In the genomic region with DNA sequence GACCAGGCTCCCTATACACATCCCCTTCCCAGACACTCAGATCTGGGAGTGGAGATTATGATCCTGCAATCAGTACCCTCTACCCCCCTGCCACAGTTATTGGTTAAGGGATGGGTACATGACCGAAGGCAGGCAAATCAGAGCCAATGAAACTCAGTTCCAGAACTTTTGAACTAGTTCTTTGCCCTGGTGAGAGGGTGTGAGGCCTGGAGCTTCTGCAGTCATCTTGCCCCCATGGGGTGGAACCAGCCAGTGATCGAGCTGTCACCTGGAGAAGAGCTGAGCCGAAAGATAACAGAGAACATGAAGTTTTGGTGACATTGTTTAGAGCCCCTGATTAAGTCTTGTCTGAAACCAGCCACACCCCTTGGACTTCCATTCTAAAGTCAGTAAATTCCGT, we compare ENCODE assay signal across 26 cellular contexts.
DNase-seq lines count a peak whose midpoint lies in the region; ATAC-seq and TF ChIP-seq lines count a peak whose summit lies in the region.
"Had no signal": no experiment of that assay in that cellular context is flagged by ENCODE, and none has a peak within 500 bp of the region (broad histone marks: within the 10 kb centered on the region; RNA-seq: fewer than 3 reads in every experiment).

No MANE protein-coding gene starts in this region.

- H3K27me3 ChIP-seq in PC-3 (ENCODE audit: low read length) (no peaks in the 10 kb centered on the region), stomach (no peaks in the 10 kb centered on the region)
- H3K27me3 ChIP-seq: BLaER1, MG63, upper lobe of right lung had no signal

- 78 to 95% (median 84%) methylated on average over 4 of the region's 4 CpGs for WGBS in stomach, 5 donors

- no peak overlapping the region for H2AFZ ChIP-seq in PC-3 (ENCODE audit: low read length)
- H2AFZ ChIP-seq: parathyroid adenoma had no signal

- peak overlapping the region; percentile 8 for H3K27ac Mint-ChIP-seq in activated CD4-positive, alpha-beta T cell treated with anti-CD3 and anti-CD28 coated beads for 36 hours
- H3K27ac Mint-ChIP-seq: activated CD8-positive, alpha-beta T cell treated with anti-CD3 and anti-CD28 coated beads for 36 hours had no signal

- CTCF ChIA-PET in activated CD4-positive, alpha-beta T cell treated with anti-CD3 and anti-CD28 coated beads for 36 hours (lab: Charles Lee), result interaction anchor here (0.5 kb wide), 1 partner anchor 46 kb away, joined by 3 read pairs; no protein-coding TSS in a partner anchor
- CTCF ChIA-PET in PC-3 (lab: Charles Lee), result no interaction called here

- H3K4me3 Mint-ChIP-seq in activated CD4-positive, alpha-beta T cell treated with anti-CD3 and anti-CD28 coated beads for 36 hours, result no peak overlapping the region
- H3K4me3 Mint-ChIP-seq: activated CD8-positive, alpha-beta T cell treated with anti-CD3 and anti-CD28 coated beads for 36 hours; activated T-cell treated with anti-CD3 and anti-CD28 coated beads, Interleukin-2, amount 50 U/mL, for 4 hours; immature natural killer cell had no signal

- H3K36me3 ChIP-seq in PC-3 (ENCODE audit: low read depth, low read length), result no peaks in the 10 kb centered on the region
- no peaks in the 10 kb centered on the region for H3K36me3 ChIP-seq in stomach
- H3K36me3 ChIP-seq: BLaER1, MG63, upper lobe of right lung, WERI-Rb-1 had no signal

- no peaks in the 10 kb centered on the region for H3K9me2 ChIP-seq in PC-3 (replicated peaks; ENCODE audit: low read length)

- peaks cover 4% of the 10 kb centered on the region for H3F3A ChIP-seq in PC-3 (ENCODE audit: low read length, unreplicated experiment)

- peak overlapping the region; percentile 36; the same call in 1 of the 2 replicates for H3K4me2 ChIP-seq in PC-3 (ENCODE audit: low read length)

- intact Hi-C loops in activated CD4-positive, alpha-beta T cell treated with anti-CD3 and anti-CD28 coated beads for 36 hours (cut with DNase I, micrococcal nuclease), result no loop called here
- intact Hi-C loops in PC-3 (cut with micrococcal nuclease) (no loop called here), stomach (cut with DNase I; ENCODE audit: low total_unique reads) (no loop called here)

- H3K9me3 ChIP-seq in PC-3 (ENCODE audit: low read length) (no peaks in the 10 kb centered on the region), stomach (no peaks in the 10 kb centered on the region)
- H3K9me3 ChIP-seq: BLaER1, MG63, upper lobe of right lung had no signal

- H3K4me1 ChIP-seq in PC-3 (ENCODE audit: insufficient read depth, low read length), result peaks cover 59% of the 10 kb centered on the region
- peaks cover 4 to 53% (median 24%) of the 10 kb centered on the region in 4 donors for H3K4me1 ChIP-seq in stomach
- H3K4me1 ChIP-seq: parathyroid adenoma had no signal

- POLR2A ChIA-PET in activated CD4-positive, alpha-beta T cell treated with anti-CD3 and anti-CD28 coated beads for 36 hours (lab: Charles Lee), result no interaction called here
- POLR2A ChIA-PET in PC-3 (lab: Charles Lee; ENCODE audit: unreplicated experiment), result no interaction called here

- TF ChIP-seq POLR2A in stomach (IDR thresholded peaks at IDR 0.05), result no peak

- no peaks in the 10 kb centered on the region for H3K36me3 Mint-ChIP-seq in activated CD4-positive, alpha-beta T cell treated with anti-CD3 and anti-CD28 coated beads for 36 hours (ENCODE audit: low read depth)
- H3K36me3 Mint-ChIP-seq: activated naive CD4-positive, alpha-beta T cell treated with anti-CD3 and anti-CD28 coated beads, Interleukin-2, amount 50 U/mL, for 72 hours; immature natural killer cell; naive B cell had no signal

- H4K20me1 ChIP-seq in PC-3 (ENCODE audit: low read length), result no peaks in the 10 kb centered on the region

- H3K27me3 Mint-ChIP-seq in activated CD4-positive, alpha-beta T cell treated with anti-CD3 and anti-CD28 coated beads for 36 hours, result no peaks in the 10 kb centered on the region

- peak overlapping the region; percentile 87 for H3K9ac ChIP-seq in PC-3 (ENCODE audit: low read length)
- H3K9ac ChIP-seq: BLaER1, parathyroid adenoma had no signal

- H3K27ac ChIP-seq in PC-3 (ENCODE audit: low read length) (peak overlapping the region; percentile 96), epithelial cell of prostate (peak overlapping the region; percentile 94), stomach (peak overlapping the region in 4 of 5 donors; percentile 27 to 75 (median 51))
- H3K27ac ChIP-seq: BLaER1, parathyroid adenoma, upper lobe of right lung, WERI-Rb-1 had no signal

- no peaks in the 10 kb centered on the region for H3K79me2 ChIP-seq in PC-3 (ENCODE audit: low read length)
- H3K79me2 ChIP-seq: parathyroid adenoma had no signal

- DNase-seq in activated CD4-positive, alpha-beta T cell treated with anti-CD3 and anti-CD28 coated beads for 36 hours, result no peak
- DNase-seq in activated CD4-positive, alpha-beta T cell treated with anti-CD3 and anti-CD28 coated beads, Interleukin-2, amount 50 U/mL, for 1 hour, result no peak
- no peak for DNase-seq in PC-3
- no peak for DNase-seq in epithelial cell of prostate (ENCODE audit: low read depth, low spot score)
- DNase-seq in stomach, result no peak
- DNase-seq in DMS114 treated with DMSO at 0.1 percent for 48 hours (lab: John Stamatoyannopoulos, UW; ENCODE audit: unreplicated experiment), result no peak
- DNase-seq: 8988T; activated CD8-positive, alpha-beta T cell treated with anti-CD3 and anti-CD28 coated beads for 36 hours; activated T-cell treated with anti-CD3 and anti-CD28 coated beads, Interleukin-2, amount 50 U/mL, for 4 hours; effector memory CD4-positive, alpha-beta T cell; head of caudate nucleus; immature natural killer cell; MG63; NCI-H1930; NK-92 treated with Interleukin-12 subunit alpha and Interleukin-12 subunit beta, amount 100 ng/mL, for 24 hours; Right ventricle myocardium superior; stimulated activated naive CD4-positive, alpha-beta T cell treated with Interleukin-2 at 50 U/mL for 16 hours; T-helper 2 cell; upper lobe of right lung; WERI-Rb-1 had no signal

- BruUV-seq in PC-3 (replicated peaks; lab: Mats Ljungman, UMichigan), result no TSS peak

- TF ChIP-seq EP300 in stomach (IDR thresholded peaks at IDR 0.05), result no peak

- no peak for ATAC-seq in activated CD4-positive, alpha-beta T cell treated with anti-CD3 and anti-CD28 coated beads for 36 hours
- no peak for ATAC-seq in PC-3
- no peak for ATAC-seq in HG03025 (IDR thresholded peaks at IDR 0.05; ENCODE audit: low FRiP score, unreplicated experiment)
- ATAC-seq in HG02970 (IDR thresholded peaks at IDR 0.05; ENCODE audit: low FRiP score, unreplicated experiment), result no peak
- ATAC-seq: activated CD8-positive, alpha-beta T cell treated with anti-CD3 and anti-CD28 coated beads for 36 hours; activated naive CD4-positive, alpha-beta T cell treated with anti-CD3 and anti-CD28 coated beads, Interleukin-2, amount 50 U/mL, for 72 hours; activated T-cell treated with anti-CD3 and anti-CD28 coated beads, Interleukin-2, amount 50 U/mL, for 4 hours had no signal

- no peak overlapping the region for H3K4me3 ChIP-seq in PC-3 (ENCODE audit: low read length)
- no peak overlapping the region for H3K4me3 ChIP-seq in stomach
- H3K4me3 ChIP-seq: BLaER1, MG63, upper lobe of right lung had no signal

- peaks cover 40% of the 10 kb centered on the region for H3K4me1 Mint-ChIP-seq in activated CD4-positive, alpha-beta T cell treated with anti-CD3 and anti-CD28 coated beads for 36 hours

- TF ChIP-seq CTCF in PC-3 (conservative IDR thresholded peaks at IDR 0.05; ENCODE audit: low read depth, low read length), result no peak
- no peak for TF ChIP-seq CTCF in stomach (IDR thresholded peaks at IDR 0.05)

- H3K9me3 Mint-ChIP-seq in activated CD4-positive, alpha-beta T cell treated with anti-CD3 and anti-CD28 coated beads for 36 hours (ENCODE audit: low read depth), result no peaks in the 10 kb centered on the region
- H3K9me3 Mint-ChIP-seq: activated CD8-positive, alpha-beta T cell treated with anti-CD3 and anti-CD28 coated beads for 36 hours; activated naive CD4-positive, alpha-beta T cell treated with anti-CD3 and anti-CD28 coated beads, Interleukin-2, amount 50 U/mL, for 72 hours; activated T-cell treated with anti-CD3 and anti-CD28 coated beads, Interleukin-2, amount 50 U/mL, for 4 hours; naive B cell had no signal
